Comparison of ENCODE assay signal across 12 cellular contexts in the genomic region with DNA sequence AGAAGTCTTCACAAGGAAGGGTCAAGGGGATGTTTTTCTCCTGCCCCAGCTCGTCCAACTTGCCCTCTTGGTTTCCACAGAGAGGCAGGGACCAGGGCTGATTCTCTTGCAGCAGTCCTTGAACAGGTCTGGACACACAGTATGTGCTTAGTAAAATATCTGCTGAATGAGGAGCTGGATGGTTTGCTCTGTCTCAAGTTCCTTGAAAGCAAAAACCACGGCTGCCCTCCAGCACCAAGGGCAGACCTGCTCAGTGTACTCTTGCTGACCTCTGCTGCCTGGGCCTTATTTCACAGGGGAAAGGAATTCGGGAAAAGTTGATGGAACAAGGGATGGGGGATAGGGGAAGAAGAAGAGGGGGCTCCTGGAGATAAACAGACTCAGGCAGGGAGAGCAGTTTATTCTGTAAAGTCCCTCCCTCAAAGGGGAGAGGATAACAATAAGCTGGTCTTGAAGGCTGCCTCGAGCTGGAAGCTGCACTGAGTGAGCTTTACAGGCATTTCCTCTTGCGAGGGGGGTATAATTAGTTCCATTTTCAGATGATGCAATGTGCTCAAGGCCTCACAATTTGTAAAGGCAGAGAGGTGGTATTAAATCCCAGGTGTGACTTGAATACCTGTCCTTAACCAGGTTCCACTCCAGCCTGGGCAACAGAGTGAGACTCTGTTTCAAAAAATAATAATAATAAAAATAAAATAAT. TPM values are rescaled to one million over a fixed set of nuclear protein-coding genes. Genes with fewer than 3 reads are reported as not detected.
A peak's percentile ranks its signal among the peaks of the same experiment; 100 is the strongest.
DNase-seq lines count a peak whose midpoint lies in the region; ATAC-seq and TF ChIP-seq lines count a peak whose summit lies in the region.
"Had no signal": no experiment of that assay in that cellular context is flagged by ENCODE, and none has a peak within 500 bp of the region (broad histone marks: within the 10 kb centered on the region; RNA-seq: fewer than 3 reads in every experiment).

No MANE protein-coding gene starts in this region.

- H3K4me1 ChIP-seq in HEK293 (ENCODE audit: control insufficient read depth, insufficient read depth, low read length) = peaks cover 16% of the 10 kb centered on the region
- H3K4me1 ChIP-seq in RWPE2 (ENCODE audit: insufficient read depth, poor library complexity, severe bottlenecking) = peaks cover 4% of the 10 kb centered on the region

- POLR2A ChIA-PET in HEK293 (lab: Yijun Ruan, JAX) = interaction anchor here (1.3 kb wide), 1 partner anchor 36 kb away, joined by 4 read pairs; no protein-coding TSS in a partner anchor

- CTCF ChIA-PET in Calu3 (lab: Charles Lee) = interaction anchor here (0.7 to 4.0 kb wide), 6 partner anchors 10 to 33 kb away, joined by 3 to 22 read pairs (median 8); a partner anchor contains a TSS
- CTCF ChIA-PET in HEK293 (lab: Yijun Ruan, JAX) = interaction anchor here (0.5 to 3.1 kb wide), 5 partner anchors 11 to 415 kb away, joined by 3 to 16 read pairs (median 3); a partner anchor contains a TSS

- no peaks in the 10 kb centered on the region for H3K27me3 Mint-ChIP-seq in Calu3 (ENCODE audit: unreplicated experiment)
- H3K27me3 Mint-ChIP-seq: activated naive CD8-positive, alpha-beta T cell had no signal

- ATAC-seq in RWPE2 (ENCODE audit: low read depth) (peak; percentile 30; the same call in 1 of the 3 replicates), HG03342 (IDR thresholded peaks at IDR 0.05; ENCODE audit: unreplicated experiment) (no peak)

- no peaks in the 10 kb centered on the region for H3K27me3 ChIP-seq in RWPE2 (ENCODE audit: insufficient read depth, poor library complexity, severe bottlenecking)

- H3K27ac Mint-ChIP-seq in Calu3 (ENCODE audit: unreplicated experiment) = peak overlapping the region; percentile 53
- H3K27ac Mint-ChIP-seq: activated naive CD8-positive, alpha-beta T cell had no signal

- H3K4me3 ChIP-seq in HEK293 (ENCODE audit: low read depth, low read length) (no peak overlapping the region), RWPE2 (ENCODE audit: severe bottlenecking) (no peak overlapping the region)
- H3K4me3 ChIP-seq: smooth muscle cell had no signal

- BruUV-seq in Calu3 (replicated peaks; lab: Mats Ljungman, UMichigan) = no TSS peak

- peaks cover 97% of the 10 kb centered on the region for H3K4me1 Mint-ChIP-seq in Calu3 (ENCODE audit: low read depth, unreplicated experiment)

- no peak for DNase-seq in Calu3
- DNase-seq in RWPE2 (ENCODE audit: low spot score) = no peak
- DNase-seq in iris pigment epithelial cell (ENCODE audit: low read depth) = peak; percentile 20
- DNase-seq in effector CD4-positive, alpha-beta T cell = no peak
- no peak for DNase-seq in NCI-H2107 treated with DMSO at 0.1 percent for 48 hours (lab: John Stamatoyannopoulos, UW; ENCODE audit: unreplicated experiment)
- no peak for DNase-seq in germinal center (ENCODE audit: low spot score)
- DNase-seq: effector CD8-positive, alpha-beta T cell had no signal

- H3K9me3 ChIP-seq in HEK293 (ENCODE audit: control insufficient read depth, insufficient read depth, low read depth, low read length) (no peaks in the 10 kb centered on the region), RWPE2 (ENCODE audit: severe bottlenecking) (no peaks in the 10 kb centered on the region)

- H3K9me3 Mint-ChIP-seq in Calu3 (ENCODE audit: low read depth, unreplicated experiment) = no peaks in the 10 kb centered on the region

- H3K4me3 Mint-ChIP-seq in Calu3 (ENCODE audit: low read depth, unreplicated experiment) = peak overlapping the region; percentile 5
- H3K4me3 Mint-ChIP-seq: activated naive CD8-positive, alpha-beta T cell had no signal

- no peak for TF ChIP-seq CTCF in Calu3 (IDR thresholded peaks at IDR 0.05; ENCODE audit: unreplicated experiment)
- no peak for TF ChIP-seq CTCF in HEK293 (tag by site-specific recombination; IDR thresholded peaks at IDR 0.05)
- no peak for TF ChIP-seq CTCF in RWPE2 (IDR thresholded peaks at IDR 0.05; ENCODE audit: poor library complexity, severe bottlenecking)

- H3K27ac ChIP-seq in HEK293 (ENCODE audit: extremely low read depth, low read depth, low read length) (no peak overlapping the region), RWPE2 (ENCODE audit: poor library complexity, severe bottlenecking) (no peak overlapping the region)
- H3K27ac ChIP-seq: VCaP had no signal

- H3K36me3 ChIP-seq in HEK293 (ENCODE audit: control insufficient read depth in 2 of 2, insufficient read depth in 1 of 2, low read length in 2 of 2) (peaks cover 0 to 3% of the 10 kb centered on the region in 2 experiments; a peak in 1 of 3 replicates), RWPE2 (ENCODE audit: low read depth) (no peaks in the 10 kb centered on the region)

- intact Hi-C loops in Calu3 (cut with micrococcal nuclease; ENCODE audit: unreplicated experiment) = loop anchor here (2.0 kb wide), 1 partner anchor 52 kb away; no protein-coding TSS in a partner anchor

- peaks cover 51% of the 10 kb centered on the region for H3K36me3 Mint-ChIP-seq in Calu3 (ENCODE audit: insufficient read depth, unreplicated experiment)

TF ChIP-seq in HEK293, 187 proteins besides CTCF, POLR2A, EP300 and RAD21 (continues in another document):
- TF ChIP-seq, protein P1, sequence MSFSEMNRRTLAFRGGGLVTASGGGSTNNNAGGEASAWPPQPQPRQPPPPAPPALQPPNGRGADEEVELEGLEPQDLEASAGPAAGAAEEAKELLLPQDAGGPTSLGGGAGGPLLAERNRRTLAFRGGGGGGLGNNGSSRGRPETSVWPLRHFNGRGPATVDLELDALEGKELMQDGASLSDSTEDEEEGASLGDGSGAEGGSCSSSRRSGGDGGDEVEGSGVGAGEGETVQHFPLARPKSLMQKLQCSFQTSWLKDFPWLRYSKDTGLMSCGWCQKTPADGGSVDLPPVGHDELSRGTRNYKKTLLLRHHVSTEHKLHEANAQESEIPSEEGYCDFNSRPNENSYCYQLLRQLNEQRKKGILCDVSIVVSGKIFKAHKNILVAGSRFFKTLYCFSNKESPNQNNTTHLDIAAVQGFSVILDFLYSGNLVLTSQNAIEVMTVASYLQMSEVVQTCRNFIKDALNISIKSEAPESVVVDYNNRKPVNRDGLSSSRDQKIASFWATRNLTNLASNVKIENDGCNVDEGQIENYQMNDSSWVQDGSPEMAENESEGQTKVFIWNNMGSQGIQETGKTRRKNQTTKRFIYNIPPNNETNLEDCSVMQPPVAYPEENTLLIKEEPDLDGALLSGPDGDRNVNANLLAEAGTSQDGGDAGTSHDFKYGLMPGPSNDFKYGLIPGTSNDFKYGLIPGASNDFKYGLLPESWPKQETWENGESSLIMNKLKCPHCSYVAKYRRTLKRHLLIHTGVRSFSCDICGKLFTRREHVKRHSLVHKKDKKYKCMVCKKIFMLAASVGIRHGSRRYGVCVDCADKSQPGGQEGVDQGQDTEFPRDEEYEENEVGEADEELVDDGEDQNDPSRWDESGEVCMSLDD (tag by site-specific recombination; IDR thresholded peaks at IDR 0.05) = no peak
- 0 out of 2 replicates have a peak, but pooled peaks have one; percentile 32 for TF ChIP-seq SP7 (tag by site-specific recombination; IDR thresholded peaks at IDR 0.05)
- no peak for TF ChIP-seq ZNF221 (tag by site-specific recombination; IDR thresholded peaks at IDR 0.05; ENCODE audit: borderline replicate concordance)
- TF ChIP-seq ZFP41 (tag by site-specific recombination; IDR thresholded peaks at IDR 0.05; ENCODE audit: borderline replicate concordance) = no peak
- TF ChIP-seq, protein P2, sequence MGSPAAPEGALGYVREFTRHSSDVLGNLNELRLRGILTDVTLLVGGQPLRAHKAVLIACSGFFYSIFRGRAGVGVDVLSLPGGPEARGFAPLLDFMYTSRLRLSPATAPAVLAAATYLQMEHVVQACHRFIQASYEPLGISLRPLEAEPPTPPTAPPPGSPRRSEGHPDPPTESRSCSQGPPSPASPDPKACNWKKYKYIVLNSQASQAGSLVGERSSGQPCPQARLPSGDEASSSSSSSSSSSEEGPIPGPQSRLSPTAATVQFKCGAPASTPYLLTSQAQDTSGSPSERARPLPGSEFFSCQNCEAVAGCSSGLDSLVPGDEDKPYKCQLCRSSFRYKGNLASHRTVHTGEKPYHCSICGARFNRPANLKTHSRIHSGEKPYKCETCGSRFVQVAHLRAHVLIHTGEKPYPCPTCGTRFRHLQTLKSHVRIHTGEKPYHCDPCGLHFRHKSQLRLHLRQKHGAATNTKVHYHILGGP (tag by site-specific recombination; IDR thresholded peaks at IDR 0.05) = peak; percentile 71; the same call in 1 of the 2 replicates
- TF ChIP-seq, protein P3, sequence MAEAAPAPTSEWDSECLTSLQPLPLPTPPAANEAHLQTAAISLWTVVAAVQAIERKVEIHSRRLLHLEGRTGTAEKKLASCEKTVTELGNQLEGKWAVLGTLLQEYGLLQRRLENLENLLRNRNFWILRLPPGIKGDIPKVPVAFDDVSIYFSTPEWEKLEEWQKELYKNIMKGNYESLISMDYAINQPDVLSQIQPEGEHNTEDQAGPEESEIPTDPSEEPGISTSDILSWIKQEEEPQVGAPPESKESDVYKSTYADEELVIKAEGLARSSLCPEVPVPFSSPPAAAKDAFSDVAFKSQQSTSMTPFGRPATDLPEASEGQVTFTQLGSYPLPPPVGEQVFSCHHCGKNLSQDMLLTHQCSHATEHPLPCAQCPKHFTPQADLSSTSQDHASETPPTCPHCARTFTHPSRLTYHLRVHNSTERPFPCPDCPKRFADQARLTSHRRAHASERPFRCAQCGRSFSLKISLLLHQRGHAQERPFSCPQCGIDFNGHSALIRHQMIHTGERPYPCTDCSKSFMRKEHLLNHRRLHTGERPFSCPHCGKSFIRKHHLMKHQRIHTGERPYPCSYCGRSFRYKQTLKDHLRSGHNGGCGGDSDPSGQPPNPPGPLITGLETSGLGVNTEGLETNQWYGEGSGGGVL (tag by site-specific recombination; IDR thresholded peaks at IDR 0.05) = 0 out of 2 replicates have a peak, but pooled peaks have one; percentile 23
- TF ChIP-seq, protein P4, sequence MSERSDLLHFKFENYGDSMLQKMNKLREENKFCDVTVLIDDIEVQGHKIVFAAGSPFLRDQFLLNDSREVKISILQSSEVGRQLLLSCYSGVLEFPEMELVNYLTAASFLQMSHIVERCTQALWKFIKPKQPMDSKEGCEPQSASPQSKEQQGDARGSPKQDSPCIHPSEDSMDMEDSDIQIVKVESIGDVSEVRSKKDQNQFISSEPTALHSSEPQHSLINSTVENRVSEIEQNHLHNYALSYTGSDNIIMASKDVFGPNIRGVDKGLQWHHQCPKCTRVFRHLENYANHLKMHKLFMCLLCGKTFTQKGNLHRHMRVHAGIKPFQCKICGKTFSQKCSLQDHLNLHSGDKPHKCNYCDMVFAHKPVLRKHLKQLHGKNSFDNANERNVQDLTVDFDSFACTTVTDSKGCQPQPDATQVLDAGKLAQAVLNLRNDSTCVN (tag by site-specific recombination; optimal IDR thresholded peaks at IDR 0.05) = no peak

RNA-seq across cellular contexts. Expression of a gene that starts 10.3 kb away (rescaled TPM):
- total RNA-seq in Calu3 (2022) = 62.4 and 77.5 TPM in 2 replicates
- total RNA-seq: smooth muscle cell had no signal
